9 cellular contexts compared by ENCODE assay signal in the genomic region with DNA sequence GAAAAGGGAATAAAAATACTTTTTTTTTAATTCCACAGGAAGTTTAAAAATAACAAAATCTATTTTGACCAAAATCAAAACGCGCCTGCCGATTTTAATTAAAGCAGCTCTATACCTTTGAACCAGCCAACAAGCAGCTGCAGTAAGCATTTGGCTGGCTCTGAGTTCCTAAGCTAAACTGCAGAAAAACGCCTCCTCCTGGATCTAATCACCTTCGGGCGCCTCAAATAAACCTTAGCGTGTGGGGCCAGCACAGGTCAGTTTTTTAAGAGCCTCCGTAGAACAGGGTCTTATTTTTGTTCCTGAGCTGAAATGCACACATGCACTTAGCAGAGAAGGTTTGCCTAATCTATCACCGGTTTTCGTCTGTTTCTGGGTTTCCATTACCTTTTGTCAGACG.
DNase-seq lines count a peak whose midpoint lies in the region; ATAC-seq and TF ChIP-seq lines count a peak whose summit lies in the region.
"Had no signal": no experiment of that assay in that cellular context is flagged by ENCODE, and none has a peak within 500 bp of the region (broad histone marks: within the 10 kb centered on the region; RNA-seq: fewer than 3 reads in every experiment).

No MANE protein-coding gene starts in this region.

- DNase-seq in activated T-cell treated with anti-CD3 and anti-CD28 coated beads, Interleukin-2, amount 50 U/mL, for 4 hours = no peak
- no peak for DNase-seq in activated T-cell treated with anti-CD3 and anti-CD28 coated beads for 4 hours
- DNase-seq in Panc1 (ENCODE audit: low read depth, low spot score) = no peak
- no peak for DNase-seq in glutamatergic neuron
- no peak for DNase-seq in suprapubic skin (ENCODE audit: low spot score in 2 of 2)
- no peak for DNase-seq in prostate gland (ENCODE audit: low spot score)
- no peak for DNase-seq in ascending aorta (ENCODE audit: low spot score in 2 of 2)
- DNase-seq in progenitor cell of endocrine pancreas (ENCODE audit: low spot score, unreplicated experiment) = no peak

- H3K4me1 ChIP-seq in Panc1 (ENCODE audit: control insufficient read depth, insufficient read depth, low read length) (no peaks in the 10 kb centered on the region; the same call in 1 of the 2 replicates), suprapubic skin (peaks cover 19% of the 10 kb centered on the region), prostate gland (replicated peaks) (no peaks in the 10 kb centered on the region), ascending aorta (peaks cover 0 to 4% of the 10 kb centered on the region in 2 donors)

- no peaks in the 10 kb centered on the region for H3K9me3 Mint-ChIP-seq in activated T-cell treated with anti-CD3 and anti-CD28 coated beads, Interleukin-2, amount 50 U/mL, for 4 hours
- H3K9me3 Mint-ChIP-seq in glutamatergic neuron (ENCODE audit: unreplicated experiment) (peaks cover 5% of the 10 kb centered on the region), progenitor cell of endocrine pancreas (ENCODE audit: low read depth) (no peaks in the 10 kb centered on the region)

- in situ Hi-C loops in Panc1 (cut with HindIII; ENCODE audit: low pct_unique_long_range_greater_than_20kb, low sequenced_read_pairs) = no loop called here

- no peak for ATAC-seq in activated T-cell treated with anti-CD3 and anti-CD28 coated beads, Interleukin-2, amount 50 U/mL, for 4 hours
- no peak for ATAC-seq in Panc1

- peak overlapping the region; percentile 81 for H3K4me3 Mint-ChIP-seq in activated T-cell treated with anti-CD3 and anti-CD28 coated beads, Interleukin-2, amount 50 U/mL, for 4 hours
- peak overlapping the region; percentile 89 for H3K4me3 Mint-ChIP-seq in glutamatergic neuron (ENCODE audit: unreplicated experiment)
- H3K4me3 Mint-ChIP-seq in progenitor cell of endocrine pancreas (ENCODE audit: low read depth) = no peak overlapping the region

- TF ChIP-seq POLR2A in suprapubic skin (IDR thresholded peaks at IDR 0.05) (no peak), prostate gland (IDR thresholded peaks at IDR 0.05) (no peak)

- H3K27me3 ChIP-seq in Panc1 (ENCODE audit: control insufficient read depth, insufficient read depth, low read length) (peaks cover 20% of the 10 kb centered on the region), suprapubic skin (peaks cover 34% of the 10 kb centered on the region), prostate gland (replicated peaks; ENCODE audit: insufficient read depth) (peaks cover 6% of the 10 kb centered on the region), ascending aorta (peaks cover 4% of the 10 kb centered on the region)

- WGBS in suprapubic skin = 30% methylated on average over 11 of the region's 11 CpGs
- 33% methylated on average over 11 of the region's 11 CpGs for WGBS in prostate gland

- H3K4me1 Mint-ChIP-seq in activated T-cell treated with anti-CD3 and anti-CD28 coated beads, Interleukin-2, amount 50 U/mL, for 4 hours (ENCODE audit: low read depth) = peaks cover 14% of the 10 kb centered on the region
- H3K4me1 Mint-ChIP-seq in glutamatergic neuron (ENCODE audit: low read depth, unreplicated experiment) (peaks cover 23% of the 10 kb centered on the region), progenitor cell of endocrine pancreas (ENCODE audit: low read depth) (peaks cover 5% of the 10 kb centered on the region)

- peak overlapping the region; percentile 41 to 50; a peak in 3 of 4 replicates for H3K4me3 ChIP-seq in Panc1 (ENCODE audit: low read depth in 2 of 2, low read length in 2 of 2)
- peak overlapping the region; percentile 49 for H3K4me3 ChIP-seq in suprapubic skin
- H3K4me3 ChIP-seq in prostate gland = no peak overlapping the region
- peak overlapping the region in 1 of 2 donors; percentile 65 for H3K4me3 ChIP-seq in ascending aorta

- H3K9me3 ChIP-seq in Panc1 (ENCODE audit: control insufficient read depth, insufficient read depth, low read depth, low read length) = no peaks in the 10 kb centered on the region
- H3K9me3 ChIP-seq in suprapubic skin = no peaks in the 10 kb centered on the region
- no peaks in the 10 kb centered on the region for H3K9me3 ChIP-seq in prostate gland
- no peaks in the 10 kb centered on the region for H3K9me3 ChIP-seq in ascending aorta
- H3K9me3 ChIP-seq: neutrophil had no signal

- H3K36me3 ChIP-seq in Panc1 (ENCODE audit: control insufficient read depth, insufficient read depth, low read length) = no peaks in the 10 kb centered on the region
- H3K36me3 ChIP-seq in suprapubic skin = no peaks in the 10 kb centered on the region
- no peaks in the 10 kb centered on the region for H3K36me3 ChIP-seq in prostate gland
- no peaks in the 10 kb centered on the region for H3K36me3 ChIP-seq in ascending aorta
- H3K36me3 ChIP-seq: neutrophil had no signal

- H3K36me3 Mint-ChIP-seq in activated T-cell treated with anti-CD3 and anti-CD28 coated beads, Interleukin-2, amount 50 U/mL, for 4 hours (ENCODE audit: insufficient read depth) = no peaks in the 10 kb centered on the region
- no peaks in the 10 kb centered on the region for H3K36me3 Mint-ChIP-seq in glutamatergic neuron (ENCODE audit: unreplicated experiment)
- H3K36me3 Mint-ChIP-seq in progenitor cell of endocrine pancreas (ENCODE audit: insufficient read depth) = no peaks in the 10 kb centered on the region

- H3K27me3 Mint-ChIP-seq in activated T-cell treated with anti-CD3 and anti-CD28 coated beads, Interleukin-2, amount 50 U/mL, for 4 hours (ENCODE audit: low read depth) = peaks cover 25% of the 10 kb centered on the region
- H3K27me3 Mint-ChIP-seq in glutamatergic neuron (ENCODE audit: unreplicated experiment) (peaks cover 6% of the 10 kb centered on the region), progenitor cell of endocrine pancreas (peaks cover 53% of the 10 kb centered on the region)

- H3K27ac ChIP-seq in Panc1 (ENCODE audit: low read length) (no peak overlapping the region), suprapubic skin (no peak overlapping the region), prostate gland (peak overlapping the region in 1 of 2 donors; percentile 17), ascending aorta (no peak overlapping the region)
- H3K27ac ChIP-seq: neutrophil had no signal

- intact Hi-C loops in Panc1 (cut with micrococcal nuclease; ENCODE audit: unreplicated experiment) = loop anchor here (2.0 to 10.0 kb wide), 5 partner anchors 171 to 1021 kb away; partner anchors contain the start of gene HOXD8
- intact Hi-C loops in prostate gland (cut with DNase I) = loop anchor here (5.0 to 10.0 kb wide), 4 partner anchors 333 to 1021 kb away; partner anchors contain the start of gene HOXD8
- intact Hi-C loops in ascending aorta (cut with DNase I) = loop anchor here (5.0 to 10.0 kb wide), 2 partner anchors 493 to 1021 kb away; partner anchors contain the start of gene HOXD8

- POLR2A ChIA-PET in Panc1 (lab: Charles Lee) = no interaction called here

- H3K27ac Mint-ChIP-seq in glutamatergic neuron (ENCODE audit: unreplicated experiment) (peak overlapping the region; percentile 98), progenitor cell of endocrine pancreas (no peak overlapping the region)

- TF ChIP-seq CTCF in Panc1 (IDR thresholded peaks at IDR 0.05) (no peak), glutamatergic neuron (IDR thresholded peaks at IDR 0.05; ENCODE audit: partially characterized antibody, unreplicated experiment) (no peak), suprapubic skin (IDR thresholded peaks at IDR 0.05) (no peak), prostate gland (IDR thresholded peaks at IDR 0.05) (no peak), ascending aorta (IDR thresholded peaks at IDR 0.05) (no peak), progenitor cell of endocrine pancreas (IDR thresholded peaks at IDR 0.05; ENCODE audit: unreplicated experiment) (no peak)

- CTCF ChIA-PET in Panc1 (lab: Charles Lee) = interaction anchor here (0.6 to 1.3 kb wide), 9 partner anchors 14 to 1036 kb away, joined by 3 to 7 read pairs (median 4); no protein-coding TSS in a partner anchor

- no peak for TF ChIP-seq EP300 in suprapubic skin (IDR thresholded peaks at IDR 0.05)

- BruUV-seq in Panc1 (replicated peaks; lab: Mats Ljungman, UMichigan) = no TSS peak

Comparison
In these comparisons a context has a peak if more than half of its experiments do, and no peak if none do; other contexts are left out.
1. H3K4me3 ChIP-seq: peak in Panc1 (2 of 2) and suprapubic skin (single experiment); none in prostate gland (0 of 2).